11 cellular contexts compared by ENCODE assay signal in genomic region chr10:79047875-79048638, GRCh38. TPM values are rescaled to one million over a fixed set of nuclear protein-coding genes. Genes with fewer than 3 reads are reported as not detected.
DNase-seq lines count a peak whose midpoint lies in the region; ATAC-seq and TF ChIP-seq lines count a peak whose summit lies in the region.
"Had no signal": no experiment of that assay in that cellular context is flagged by ENCODE, and none has a peak within 500 bp of the region (broad histone marks: within the 10 kb centered on the region; RNA-seq: fewer than 3 reads in every experiment).

No MANE protein-coding gene starts in this region.

- peak overlapping the region; percentile 49 for H3K27ac ChIP-seq in CD8-positive, alpha-beta T cell (ENCODE audit: low read depth, low read length)
- H3K27ac ChIP-seq: neural progenitor cell, thoracic aorta had no signal

- H3K36me3 Mint-ChIP-seq in CD8-positive, alpha-beta T cell, result no peaks in the 10 kb centered on the region
- no peaks in the 10 kb centered on the region for H3K36me3 Mint-ChIP-seq in activated naive CD8-positive, alpha-beta T cell treated with anti-CD3 and anti-CD28 coated beads for 36 hours
- no peaks in the 10 kb centered on the region for H3K36me3 Mint-ChIP-seq in natural killer cell
- H3K36me3 Mint-ChIP-seq: neural progenitor cell had no signal

- H3K27me3 Mint-ChIP-seq in CD8-positive, alpha-beta T cell (ENCODE audit: low read depth), result no peaks in the 10 kb centered on the region
- H3K27me3 Mint-ChIP-seq in activated naive CD8-positive, alpha-beta T cell treated with anti-CD3 and anti-CD28 coated beads for 36 hours, result no peaks in the 10 kb centered on the region
- peaks cover 0 to 5% of the 10 kb centered on the region in 2 donors for H3K27me3 Mint-ChIP-seq in natural killer cell (ENCODE audit: low read depth in 2 of 2)

- intact Hi-C loops in CD8-positive, alpha-beta T cell (cut with DNase I, micrococcal nuclease), result loop anchor here in 1 of 2 experiments (1.0 to 5.0 kb wide), 3 partner anchors 19 to 76 kb away; no protein-coding TSS in a partner anchor
- intact Hi-C loops in natural killer cell (cut with micrococcal nuclease), result no loop called here

- no peaks in the 10 kb centered on the region for H3K9me3 ChIP-seq in CD8-positive, alpha-beta T cell (ENCODE audit: low read length)
- H3K9me3 ChIP-seq: thoracic aorta had no signal

- H3K4me1 ChIP-seq in CD8-positive, alpha-beta T cell (ENCODE audit: insufficient read depth, low read length), result peaks cover 47% of the 10 kb centered on the region

- peaks cover 3% of the 10 kb centered on the region for H3K9me3 Mint-ChIP-seq in CD8-positive, alpha-beta T cell
- no peaks in the 10 kb centered on the region for H3K9me3 Mint-ChIP-seq in activated naive CD8-positive, alpha-beta T cell treated with anti-CD3 and anti-CD28 coated beads for 36 hours
- H3K9me3 Mint-ChIP-seq in natural killer cell, result no peaks in the 10 kb centered on the region
- H3K9me3 Mint-ChIP-seq: neural progenitor cell had no signal

- no peak for TF ChIP-seq CTCF in CD8-positive, alpha-beta T cell (IDR thresholded peaks at IDR 0.05)
- no peak for TF ChIP-seq CTCF in natural killer cell (IDR thresholded peaks at IDR 0.05)

- H3K27me3 ChIP-seq in CD8-positive, alpha-beta T cell (ENCODE audit: insufficient read depth, low read length), result no peaks in the 10 kb centered on the region
- H3K27me3 ChIP-seq: neural progenitor cell had no signal

- H3K4me3 Mint-ChIP-seq in CD8-positive, alpha-beta T cell, result peak overlapping the region; percentile 74
- H3K4me3 Mint-ChIP-seq in activated naive CD8-positive, alpha-beta T cell treated with anti-CD3 and anti-CD28 coated beads for 36 hours, result peak overlapping the region; percentile 43
- H3K4me3 Mint-ChIP-seq in natural killer cell, result peak overlapping the region; percentile 43
- H3K4me3 Mint-ChIP-seq: neural progenitor cell had no signal

- H3K4me3 ChIP-seq in CD8-positive, alpha-beta T cell (ENCODE audit: low read depth, low read length), result peak overlapping the region; percentile 53
- H3K4me3 ChIP-seq: neural progenitor cell, thoracic aorta had no signal

- peaks cover 51% of the 10 kb centered on the region for H3K4me1 Mint-ChIP-seq in CD8-positive, alpha-beta T cell (ENCODE audit: low read depth)
- H3K4me1 Mint-ChIP-seq in activated naive CD8-positive, alpha-beta T cell treated with anti-CD3 and anti-CD28 coated beads for 36 hours, result peaks cover 36% of the 10 kb centered on the region
- H3K4me1 Mint-ChIP-seq in natural killer cell, result peaks cover 6 to 26% of the 10 kb centered on the region in 2 donors

- peak; percentile 22 to 82 (median 57) for DNase-seq in CD8-positive, alpha-beta T cell
- DNase-seq in OCI-M2 (lab: John Stamatoyannopoulos, UW; ENCODE audit: unreplicated experiment) (peak; percentile 23), natural killer cell (no peak), DMS 273 treated with DMSO at 0.1 percent for 48 hours (lab: John Stamatoyannopoulos, UW) (no peak), cortex of kidney (lab: John Stamatoyannopoulos, UW) (no peak), NCI-H1092 (lab: John Stamatoyannopoulos, UW) (no peak)
- DNase-seq in activated naive CD8-positive, alpha-beta T cell treated with anti-CD3 and anti-CD28 coated beads for 36 hours, result peak; percentile 62
- DNase-seq: EL had no signal

- H3K27ac Mint-ChIP-seq in CD8-positive, alpha-beta T cell, result peak overlapping the region; percentile 85
- peak overlapping the region; percentile 87 for H3K27ac Mint-ChIP-seq in activated naive CD8-positive, alpha-beta T cell treated with anti-CD3 and anti-CD28 coated beads for 36 hours
- H3K27ac Mint-ChIP-seq in natural killer cell, result peak overlapping the region in 1 of 2 donors; percentile 87

- H3K36me3 ChIP-seq in CD8-positive, alpha-beta T cell (ENCODE audit: insufficient read depth, low read length), result no peaks in the 10 kb centered on the region
- H3K36me3 ChIP-seq: neural progenitor cell, thoracic aorta had no signal

- CTCF ChIA-PET in CD8-positive, alpha-beta T cell (lab: Charles Lee), result interaction anchor here (1.4 kb wide), 2 partner anchors 16 to 31 kb away, joined by 3 to 5 read pairs; no protein-coding TSS in a partner anchor

- peak; percentile 78 for ATAC-seq in CD8-positive, alpha-beta T cell
- ATAC-seq in natural killer cell, result peak; percentile 60 to 78 (median 70)
- ATAC-seq in HG03354 (IDR thresholded peaks at IDR 0.05; ENCODE audit: poor library complexity, severe bottlenecking, unreplicated experiment), result no peak

- POLR2A ChIA-PET in CD8-positive, alpha-beta T cell (lab: Charles Lee), result interaction anchor here (2.1 to 2.2 kb wide), 2 partner anchors 19 to 24 kb away, joined by 4 to 8 read pairs; no protein-coding TSS in a partner anchor

RNA-seq across cellular contexts. Expression of gene ZMIZ1, which starts 20.7 kb away (rescaled TPM):
- 10 to 100 TPM; 10.1 to 10.8 TPM for total RNA-seq in CD8-positive, alpha-beta T cell
- 10 to 100 TPM; 27.3 to 28.2 TPM for total RNA-seq in activated naive CD8-positive, alpha-beta T cell treated with anti-CD3 and anti-CD28 coated beads for 36 hours
- total RNA-seq in natural killer cell, result 10 to 100 TPM; 36.5 to 51.5 (median 37.9) TPM

Comparison
In these comparisons a context has a peak if more than half of its experiments do, and no peak if none do; other contexts are left out.
1. DNase-seq: peak in CD8-positive, alpha-beta T cell (7 of 7), OCI-M2 (single experiment) and activated naive CD8-positive, alpha-beta T cell treated with anti-CD3 and anti-CD28 coated beads for 36 hours (single experiment); none in natural killer cell (single experiment), DMS 273 treated with DMSO at 0.1 percent for 48 hours (single experiment), cortex of kidney (single experiment) and NCI-H1092 (single experiment).
2. Peak in every context shown above with its lines, with median percentiles within 50 percentile points of each other: H3K4me3 Mint-ChIP-seq.